Comparison of ENCODE assay signal across 21 cellular contexts in the genomic region with DNA sequence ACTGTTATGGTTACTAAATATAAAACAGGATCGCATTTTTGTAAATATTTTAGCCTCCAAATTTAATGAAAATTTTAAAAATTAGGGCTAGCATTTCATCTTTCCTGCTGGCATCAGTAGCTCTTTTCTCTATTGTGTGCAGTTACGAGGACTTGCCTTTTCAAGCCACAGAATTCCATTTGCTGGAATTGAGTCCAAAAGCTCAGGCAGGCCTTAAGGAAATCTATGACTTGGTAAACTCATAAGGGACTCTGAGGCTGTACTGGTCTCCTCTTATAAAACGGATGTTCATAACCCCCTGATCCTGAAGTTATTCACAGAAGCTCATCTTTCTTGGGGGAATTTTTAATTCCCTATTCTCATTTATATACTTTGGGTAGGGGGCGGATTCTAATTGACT. TPM values are rescaled to one million over a fixed set of nuclear protein-coding genes. Genes with fewer than 3 reads are reported as not detected.
DNase-seq lines count a peak whose midpoint lies in the region; ATAC-seq and TF ChIP-seq lines count a peak whose summit lies in the region.
"Had no signal": no experiment of that assay in that cellular context is flagged by ENCODE, and none has a peak within 500 bp of the region (broad histone marks: within the 10 kb centered on the region; RNA-seq: fewer than 3 reads in every experiment).

No MANE protein-coding gene starts in this region.

- H3K4me3 ChIP-seq in IMR-90 (ENCODE audit: insufficient read depth, low read depth, low read length) (no peak overlapping the region), ascending aorta (no peak overlapping the region), stomach (no peak overlapping the region), OCI-LY7 (ENCODE audit: low read depth, low read length, poor library complexity, severe bottlenecking) (no peak overlapping the region)
- H3K4me3 ChIP-seq: BLaER1, psoas muscle, smooth muscle cell had no signal

- BruUV-seq in IMR-90 (replicated peaks; lab: Mats Ljungman, UMichigan) (no TSS peak), OCI-LY7 (replicated peaks; lab: Mats Ljungman, UMichigan) (no TSS peak)

- H3K4me2 ChIP-seq in IMR-90 (ENCODE audit: low read depth, low read length) (no peak overlapping the region), OCI-LY7 (ENCODE audit: low read length) (no peak overlapping the region)
- H3K4me2 ChIP-seq: BLaER1, smooth muscle cell had no signal

- peak overlapping the region in 1 of 2 experiments; percentile 91; a peak in 3 of 4 replicates for H4K8ac ChIP-seq in IMR-90 (ENCODE audit: low read depth in 2 of 2, low read length in 2 of 2)

- 33% methylated on average over 1 of the region's 4 CpGs; no CpG with 5 or more reads in 1 of the 2 experiments for WGBS in IMR-90 (ENCODE audit: extremely low coverage in 2 of 2, insufficient read length in 1 of 2), 2 experiments
- 42 to 61% (median 45%) methylated on average over 4 of the region's 4 CpGs for WGBS in stomach, 5 donors

- DNase-seq in IMR-90 = peak; percentile 43
- no peak for DNase-seq in ascending aorta (ENCODE audit: low spot score in 2 of 2)
- DNase-seq in fibroblast of peridontal ligament (ENCODE audit: extremely low read depth) = peak; percentile 48
- DNase-seq in stomach = no peak
- no peak for DNase-seq in OCI-LY7 (ENCODE audit: low spot score)
- DNase-seq in omental fat pad (ENCODE audit: low spot score) = no peak
- DNase-seq in GM10266 (ENCODE audit: extremely low spot score) = no peak
- DNase-seq: activated CD4-positive, alpha-beta T cell treated with anti-CD3 and anti-CD28 coated beads, Interleukin-2, amount 50 U/mL, for 48 hours; activated naive CD4-positive, alpha-beta T cell treated with anti-CD3 and anti-CD28 coated beads, Interleukin-2, amount 10 ng/mL, durations not matched to agents 7 days and 5 days; aorta; cortex of kidney; DMS 273 treated with DMSO at 0.1 percent for 48 hours; natural killer cell; NCI-H2227 treated with DMSO at 0.1 percent for 48 hours; psoas muscle; Right ventricle myocardium superior; stimulated activated CD4-positive, alpha-beta T cell treated with anti-CD3 and anti-CD28 coated beads, Interleukin-4, amount 100 ng/mL, for 24 hours; T-helper 17 cell; WERI-Rb-1 had no signal

- H3K9ac ChIP-seq in IMR-90 (ENCODE audit: low read depth, low read length) = no peak overlapping the region
- H3K9ac ChIP-seq: BLaER1 had no signal

- peaks cover 14% of the 10 kb centered on the region for H3K4me1 ChIP-seq in IMR-90 (ENCODE audit: control insufficient read depth, insufficient read depth, low read length)
- peaks cover 11 to 22% of the 10 kb centered on the region in 2 donors for H3K4me1 ChIP-seq in ascending aorta
- peaks cover 7 to 36% (median 22%) of the 10 kb centered on the region in 4 donors for H3K4me1 ChIP-seq in stomach
- no peaks in the 10 kb centered on the region for H3K4me1 ChIP-seq in OCI-LY7 (ENCODE audit: insufficient read depth, low read length, poor library complexity, severe bottlenecking)
- H3K4me1 ChIP-seq: BLaER1, psoas muscle had no signal

- H3K18ac ChIP-seq in IMR-90 (ENCODE audit: low read depth, low read length) = peak overlapping the region; percentile 6; the same call in 1 of the 2 replicates

- ATAC-seq in IMR-90 (ENCODE audit: low read depth) (peak; percentile 36; the same call in 1 of the 2 replicates), omental fat pad (ENCODE audit: low FRiP score) (no peak)
- ATAC-seq: natural killer cell, psoas muscle, T-helper 17 cell had no signal

- H3K14ac ChIP-seq in IMR-90 (replicated peaks; ENCODE audit: low read depth, low read length) = peak overlapping the region; percentile 8; the same call in 1 of the 2 replicates

- POLR2A ChIA-PET in IMR-90 (lab: Charles Lee; ENCODE audit: unreplicated experiment) (interaction anchor here (0.6 kb wide), 1 partner anchor 416 kb away, joined by 3 read pairs; no protein-coding TSS in a partner anchor), OCI-LY7 (lab: Charles Lee) (interaction anchor here (0.6 kb wide), 1 partner anchor 136 kb away, joined by 3 read pairs; no protein-coding TSS in a partner anchor)

- no peak for TF ChIP-seq RAD21 in IMR-90 (IDR thresholded peaks at IDR 0.05; ENCODE audit: low read length)

- no peak overlapping the region for H2AK9ac ChIP-seq in IMR-90 (replicated peaks; ENCODE audit: low read depth, low read length, poor library complexity)

- no peaks in the 10 kb centered on the region for H4K20me1 ChIP-seq in IMR-90 (ENCODE audit: insufficient read depth, low read length)
- no peaks in the 10 kb centered on the region for H4K20me1 ChIP-seq in OCI-LY7 (ENCODE audit: insufficient read depth, low read length)
- H4K20me1 ChIP-seq: BLaER1 had no signal

- no peaks in the 10 kb centered on the region for H3K9me3 ChIP-seq in IMR-90 (ENCODE audit: control insufficient read depth, insufficient read depth, low read length)
- no peaks in the 10 kb centered on the region for H3K9me3 ChIP-seq in ascending aorta
- H3K9me3 ChIP-seq in stomach = no peaks in the 10 kb centered on the region
- no peaks in the 10 kb centered on the region for H3K9me3 ChIP-seq in OCI-LY7 (ENCODE audit: low read length)
- H3K9me3 ChIP-seq: BLaER1, psoas muscle had no signal

- H3K9me1 ChIP-seq in IMR-90 (ENCODE audit: insufficient read depth, low read length) = peaks cover 18% of the 10 kb centered on the region

- H2AFZ ChIP-seq in IMR-90 (replicated peaks; ENCODE audit: low read length, poor library complexity) (no peak overlapping the region), OCI-LY7 (ENCODE audit: low read length) (no peak overlapping the region)

- H2BK15ac ChIP-seq in IMR-90 (ENCODE audit: low read depth, low read length) = peak overlapping the region; percentile 32; the same call in 2 of the 3 replicates

- peak overlapping the region; percentile 17 for H2BK5ac ChIP-seq in IMR-90 (ENCODE audit: low read depth, low read length, poor library complexity, severe bottlenecking)

- H3K56ac ChIP-seq in IMR-90 (ENCODE audit: extremely low read depth, insufficient read depth, low read length) = peak overlapping the region; percentile 25; the same call in 1 of the 2 replicates

- no peak overlapping the region for H4K5ac ChIP-seq in IMR-90 (ENCODE audit: low read depth, low read length)

- in situ Hi-C loops in IMR-90 (cut with MboI; ENCODE audit: low sequenced_read_pairs) = no loop called here

- dilution Hi-C loops in IMR-90 (cut with HindIII; ENCODE audit: low sequenced_read_pairs, unreplicated experiment) = no loop called here

- H3K27me3 ChIP-seq in IMR-90 (ENCODE audit: control insufficient read depth, insufficient read depth, low read length) (no peaks in the 10 kb centered on the region), ascending aorta (no peaks in the 10 kb centered on the region), stomach (no peaks in the 10 kb centered on the region)
- H3K27me3 ChIP-seq: BLaER1 had no signal

- H3K36me3 ChIP-seq in IMR-90 (ENCODE audit: control insufficient read depth, insufficient read depth, low read length) = no peaks in the 10 kb centered on the region
- H3K36me3 ChIP-seq in ascending aorta = no peaks in the 10 kb centered on the region
- no peaks in the 10 kb centered on the region for H3K36me3 ChIP-seq in stomach
- no peaks in the 10 kb centered on the region for H3K36me3 ChIP-seq in OCI-LY7 (ENCODE audit: insufficient read depth, low read length)
- H3K36me3 ChIP-seq: BLaER1, WERI-Rb-1 had no signal

- H3K23ac ChIP-seq in IMR-90 (ENCODE audit: low read depth, low read length) = no peak overlapping the region

- TF ChIP-seq POLR2A in IMR-90 (IDR thresholded peaks at IDR 0.05; ENCODE audit: low read depth, low read length) = no peak
- TF ChIP-seq POLR2A in stomach (IDR thresholded peaks at IDR 0.05) = no peak

- H3K27ac ChIP-seq in IMR-90 (ENCODE audit: insufficient read depth, low read length) (peak overlapping the region; percentile 32; the same call in 1 of the 2 replicates), ascending aorta (peak overlapping the region; percentile 6 to 63), stomach (peak overlapping the region; percentile 61 to 85 (median 71)), OCI-LY7 (ENCODE audit: low read depth, low read length, poor library complexity, severe bottlenecking) (no peak overlapping the region)
- H3K27ac ChIP-seq: BLaER1, psoas muscle, WERI-Rb-1 had no signal

- no peaks in the 10 kb centered on the region for H3K79me1 ChIP-seq in IMR-90 (ENCODE audit: low read depth in 1 of 2, low read length in 2 of 2)

- no peaks in the 10 kb centered on the region for H3K9me2 ChIP-seq in OCI-LY7 (ENCODE audit: insufficient read depth, low read length)

- peak overlapping the region; percentile 80 for H2BK120ac ChIP-seq in IMR-90 (ENCODE audit: low read depth, low read length)

- CTCF ChIA-PET in IMR-90 (lab: Yijun Ruan, JAX) = interaction anchor here (0.6 to 1.2 kb wide), 3 partner anchors 14 to 45 kb away, joined by 3 to 5 read pairs (median 3); no protein-coding TSS in a partner anchor
- CTCF ChIA-PET in OCI-LY7 (lab: Charles Lee; ENCODE audit: unreplicated experiment) = no interaction called here

- intact Hi-C loops in IMR-90 (cut with micrococcal nuclease) (no loop called here), ascending aorta (cut with DNase I) (no loop called here), stomach (cut with DNase I; ENCODE audit: low total_unique reads) (no loop called here), OCI-LY7 (cut with micrococcal nuclease; ENCODE audit: unreplicated experiment) (no loop called here)

- TF ChIP-seq CTCF in IMR-90 (conservative IDR thresholded peaks at IDR 0.05; ENCODE audit: low read depth, low read length) (no peak), ascending aorta (IDR thresholded peaks at IDR 0.05) (no peak), stomach (IDR thresholded peaks at IDR 0.05) (no peak), OCI-LY7 (conservative IDR thresholded peaks at IDR 0.05; ENCODE audit: low read length) (no peak), omental fat pad (IDR thresholded peaks at IDR 0.05) (no peak), GM10266 (IDR thresholded peaks at IDR 0.05; ENCODE audit: control insufficient read depth, insufficient read depth, low read depth, missing control alignments) (no peak)

- no peak for TF ChIP-seq EP300 in stomach (IDR thresholded peaks at IDR 0.05)

- H3K4ac ChIP-seq in IMR-90 (ENCODE audit: low read depth, low read length) = peak overlapping the region; percentile 23; the same call in 1 of the 2 replicates

- H2AK5ac ChIP-seq in IMR-90 (ENCODE audit: low read depth, low read length) = no peak overlapping the region

- no peaks in the 10 kb centered on the region for H3K79me2 ChIP-seq in OCI-LY7 (ENCODE audit: insufficient read depth, low read depth, low read length)

- peak overlapping the region; percentile 23 for H2BK20ac ChIP-seq in IMR-90 (ENCODE audit: low read depth, low read length)

- H4K91ac ChIP-seq in IMR-90 (ENCODE audit: insufficient read depth, low read depth, low read length) = 0 out of 2 replicates have a peak overlapping the region, but pooled peaks have one; percentile 7

RNA-seq across cellular contexts. Expression of a gene that starts 23.5 kb away (rescaled TPM):
- total RNA-seq in IMR-90 (2012; rRNA removed) (10.8 and 11.7 TPM in 2 replicates), ascending aorta (6.9 TPM), stomach (100 to 1,000 TPM in 1 of 5 donors, 10 to 100 TPM in 2, 1 to 10 TPM in 2; 2.0 to 115 (median 36.7) TPM), OCI-LY7 (2022) (17.5 and 19.9 TPM in 2 replicates), omental fat pad (10 to 100 TPM; 13.3 to 22.9 (median 16.4) TPM)
- polyA plus RNA-seq in IMR-90 (2012; rRNA removed) (11.7 and 12.5 TPM in 2 replicates), stomach (10 to 100 TPM; 11.6 to 26.1 (median 21.8) TPM)
- 5.8 and 5.9 TPM in 2 replicates for polyA plus RNA-seq in IMR-90 (2012; cell fraction: cytosol; rRNA removed)
- 9.0 and 29.1 TPM in 2 replicates for polyA plus RNA-seq in IMR-90 (2012; cell fraction: nucleus; rRNA removed; ENCODE audit: low replicate concordance)
- 8.6 and 13.1 TPM in 2 replicates for total RNA-seq in OCI-LY7 (2014; rRNA removed; shearing (Covaris generic))

RNA-seq across cellular contexts. Expression of a gene that starts 23.6 kb away (rescaled TPM):
- total RNA-seq in IMR-90 (2012; rRNA removed) = 28.0 and 31.1 TPM in 2 replicates
- 10.9 and 11.4 TPM in 2 replicates for polyA plus RNA-seq in IMR-90 (2012; rRNA removed)
- 1.5 and 3.1 TPM in 2 replicates for polyA plus RNA-seq in IMR-90 (2012; cell fraction: cytosol; rRNA removed)
- 19.0 and 31.7 TPM in 2 replicates for polyA plus RNA-seq in IMR-90 (2012; cell fraction: nucleus; rRNA removed; ENCODE audit: low replicate concordance)
- total RNA-seq in ascending aorta = 4.9 TPM
- total RNA-seq in stomach = 100 to 1,000 TPM in 2 of 5 donors, 10 to 100 TPM in 2, under 1 TPM in 1; 0.87 to 168 (median 45.0) TPM
- polyA plus RNA-seq in stomach = 1 to 10 TPM; 3.2 to 4.7 (median 3.5) TPM
- total RNA-seq in OCI-LY7 (2014; rRNA removed; shearing (Covaris generic)) = 21.5 and 22.8 TPM in 2 replicates
- 29.9 and 32.1 TPM in 2 replicates for total RNA-seq in OCI-LY7 (2022)
- total RNA-seq in omental fat pad = 10 to 100 TPM; 24.9 to 51.0 (median 33.3) TPM

RNA-seq across cellular contexts. Expression of a gene that starts 43.7 kb away (rescaled TPM):
- total RNA-seq in IMR-90 (2012; rRNA removed) (211 and 225 TPM in 2 replicates), ascending aorta (235 TPM), stomach (100 to 1,000 TPM; 154 to 498 (median 339) TPM), OCI-LY7 (2022) (736 and 805 TPM in 2 replicates), omental fat pad (100 to 1,000 TPM; 407 to 480 (median 449) TPM)
- polyA plus RNA-seq in IMR-90 (2012; rRNA removed) (410 and 443 TPM in 2 replicates), stomach (1,000 to 10,000 TPM in 1 of 3 donors, 100 to 1,000 TPM in 2; 692 to 1,046 (median 765) TPM)
- 226 and 424 TPM in 2 replicates for polyA plus RNA-seq in IMR-90 (2012; cell fraction: cytosol; rRNA removed)
- 47.3 and 183 TPM in 2 replicates for polyA plus RNA-seq in IMR-90 (2012; cell fraction: nucleus; rRNA removed; ENCODE audit: low replicate concordance)
- total RNA-seq in OCI-LY7 (2014; rRNA removed; shearing (Covaris generic)) = 350 and 372 TPM in 2 replicates

Comparison
In these comparisons a context has a peak if more than half of its experiments do, and no peak if none do; other contexts are left out.
1. DNase-seq: peak in IMR-90 (single experiment) and fibroblast of peridontal ligament (single experiment); none in ascending aorta (0 of 2), stomach (single experiment), OCI-LY7 (single experiment), omental fat pad (single experiment) and GM10266 (single experiment).